ENCODE assay signal across 26 cellular contexts in genomic region chr6:55954436-55954835, GRCh38.
"Had no signal": no experiment of that assay in that cellular context is flagged by ENCODE, and none has a peak within 500 bp of the region (broad histone marks: within the 10 kb centered on the region; RNA-seq: fewer than 3 reads in every experiment).

No MANE protein-coding gene starts in this region.

- H3K36me3 ChIP-seq: ascending aorta, cardiac muscle cell, colonic mucosa had no signal

- H3K27ac ChIP-seq: ascending aorta, cardiac muscle cell, colonic mucosa, VCaP had no signal

- H3K4me3 ChIP-seq: ascending aorta, cardiac muscle cell, colonic mucosa had no signal

- ATAC-seq: activated CD8-positive, alpha-beta T cell treated with anti-CD3 and anti-CD28 coated beads for 36 hours; activated naive CD8-positive, alpha-beta T cell treated with anti-CD3 and anti-CD28 coated beads, Interleukin-2, amount 50 U/mL, for 24 hours; activated T-cell treated with anti-CD3 and anti-CD28 coated beads, Interleukin-2, amount 50 U/mL, for 4 hours had no signal

- H3K9me3 ChIP-seq: ascending aorta, colonic mucosa had no signal

- H3K27me3 ChIP-seq: ascending aorta, cardiac muscle cell, colonic mucosa had no signal

- H3K4me1 ChIP-seq: ascending aorta, colonic mucosa had no signal

- DNase-seq: activated B cell treated with CpG ODN at 0.5 μM for 24 hours; activated CD4-positive, alpha-beta memory T cell treated with anti-CD3 and anti-CD28 coated beads for 36 hours; activated CD4-positive, alpha-beta T cell treated with anti-CD3 and anti-CD28 coated beads for 4 hours; activated CD4-positive, alpha-beta T cell treated with anti-CD3 and anti-CD28 coated beads, Interleukin-2, amount 10 ng/mL, durations not matched to agents 24 days and 14 days; activated CD4-positive, alpha-beta T cell treated with anti-CD3 and anti-CD28 coated beads, Interleukin-2, amount 50 U/mL, for 1 hour; activated CD4-positive, alpha-beta T cell treated with anti-CD3 and anti-CD28 coated beads, Interleukin-2, amount 50 U/mL, for 4 hours; activated CD4-positive, CD25-positive, alpha-beta regulatory T cell treated with anti-CD3 and anti-CD28 coated beads, Interleukin-2, amount 50 U/mL, for 72 hours; activated CD8-positive, alpha-beta memory T cell treated with anti-CD3 and anti-CD28 coated beads, Interleukin-2, amount 50 U/mL, for 4 hours; activated CD8-positive, alpha-beta T cell treated with anti-CD3 and anti-CD28 coated beads for 36 hours; activated effector memory CD4-positive, alpha-beta T cell treated with Interleukin-2 at 50 U/mL for 16 hours; activated gamma-delta T cell; activated naive CD4-positive, alpha-beta T cell treated with anti-CD3 and anti-CD28 coated beads, Interleukin-2, amount 10 ng/mL, durations not matched to agents 7 days and 5 days; activated naive CD4-positive, alpha-beta T cell treated with Interleukin-2 at 50 U/mL for 16 hours; activated naive CD8-positive, alpha-beta T cell treated with anti-CD3 and anti-CD28 coated beads, Interleukin-2, amount 10 ng/mL, durations not matched to agents 7 days and 5 days; activated naive CD8-positive, alpha-beta T cell treated with anti-CD3 and anti-CD28 coated beads, Interleukin-2, amount 50 U/mL, for 24 hours; activated T-cell treated with anti-CD3 and anti-CD28 coated beads for 4 hours; activated T-cell treated with anti-CD3 and anti-CD28 coated beads, Interleukin-2, amount 50 U/mL, for 1 hour; activated T-cell treated with anti-CD3 and anti-CD28 coated beads, Interleukin-2, amount 50 U/mL, for 4 hours; amygdala; anterior cingulate cortex; colonic mucosa; T-helper 2 cell; T-helper 9 cell had no signal
